34 cellular contexts compared by ENCODE assay signal in genomic region chr19:57025491-57025890, GRCh38.
"Had no signal": no experiment of that assay in that cellular context is flagged by ENCODE, and none has a peak within 500 bp of the region (broad histone marks: within the 10 kb centered on the region; RNA-seq: fewer than 3 reads in every experiment).

No MANE protein-coding gene starts in this region.

- H3K36me3 ChIP-seq: MG63 had no signal

- H3K9me3 ChIP-seq: MG63 had no signal

- DNase-seq: Karpas-422, Kasumi-1, MG63, MM.1S, MV-4-11, NCI-H1048, NCI-H1092, NCI-H1092 treated with DMSO at 0.1 percent for 48 hours, NCI-H1105, NCI-H1105 treated with DMSO at 0.1 percent for 48 hours, NCI-H1417, NCI-H1417 treated with DMSO at 0.1 percent for 48 hours, NCI-H1436, NCI-H1436 treated with DMSO at 0.1 percent for 48 hours, NCI-H146, NCI-H1694, NCI-H1694 treated with DMSO at 0.1 percent for 48 hours, NCI-H187, NCI-H187 treated with DMSO at 0.1 percent for 48 hours, NCI-H1930, NCI-H2029, NCI-H2029 treated with DMSO at 0.1 percent for 48 hours, NCI-H2081, NCI-H2081 treated with DMSO at 0.1 percent for 48 hours, NCI-H2107, NCI-H2171, NCI-H2171 treated with DMSO at 0.1 percent for 48 hours, NCI-H2227 treated with DMSO at 0.1 percent for 48 hours, NCI-H226, NCI-H345, NCI-H446, NCI-H446 treated with DMSO at 0.1 percent for 48 hours, NCI-H510A had no signal

- H3K27me3 ChIP-seq: MG63 had no signal

- H3K4me2 ChIP-seq: KMS-11 had no signal

- H3K27ac ChIP-seq: KMS-11 had no signal

- H3K4me3 ChIP-seq: MG63 had no signal

- H3K9ac ChIP-seq: KMS-11 had no signal
